6 cellular contexts compared by ENCODE assay signal in the genomic region with DNA sequence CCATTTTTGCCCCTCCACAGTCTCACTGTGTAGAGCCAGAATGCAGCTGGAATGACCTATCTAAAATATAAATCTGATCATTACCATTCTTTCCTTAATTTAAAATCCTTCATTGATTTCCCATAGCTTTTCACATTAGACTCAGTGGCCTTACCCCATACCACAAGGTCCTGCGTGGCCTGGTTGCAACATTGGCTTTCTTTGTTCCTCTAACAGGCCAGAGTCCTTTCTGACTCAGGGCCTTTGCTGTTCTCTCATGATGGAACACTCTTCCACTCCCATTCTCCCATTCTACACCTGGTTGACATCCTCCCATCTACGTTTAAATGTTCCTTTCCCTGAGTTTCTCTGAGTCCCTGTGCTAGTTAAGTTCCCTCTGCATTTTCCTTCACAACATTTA.
A peak's percentile ranks its signal among the peaks of the same experiment; 100 is the strongest.
DNase-seq lines count a peak whose midpoint lies in the region; ATAC-seq and TF ChIP-seq lines count a peak whose summit lies in the region.
"Not testable (repeated sequence)": the region's sequence is repeated elsewhere in the genome, so short reads cannot be mapped to it uniquely, and the experiment has no call there.

No MANE protein-coding gene starts in this region.

- H3K36me3 ChIP-seq in left lung; right lobe of liver; mucosa of descending colon (ENCODE audit: low read depth); upper lobe of right lung: not testable (repeated sequence)

- peak; percentile 82 for ATAC-seq in left lobe of liver
- ATAC-seq in left lung, result peak; percentile 52
- ATAC-seq in right lobe of liver, result peak; percentile 38 to 70 (median 56)
- ATAC-seq in mucosa of descending colon, result peak; percentile 32
- peak; percentile 49 for ATAC-seq in sciatic nerve
- ATAC-seq in upper lobe of right lung, result peak; percentile 78

- not testable (repeated sequence) for H3K4me1 ChIP-seq in left lung; right lobe of liver; mucosa of descending colon (ENCODE audit: low read depth); upper lobe of right lung

- intact Hi-C loops in left lung (cut with DNase I); right lobe of liver (cut with DNase I); mucosa of descending colon (cut with DNase I, micrococcal nuclease); sciatic nerve (cut with DNase I); upper lobe of right lung (cut with DNase I): not testable (repeated sequence)

- TF ChIP-seq POLR2A in right lobe of liver (IDR thresholded peaks at IDR 0.05), result not testable (repeated sequence)

- DNase-seq in left lobe of liver (ENCODE audit: low spot score); left lung; right lobe of liver; mucosa of descending colon; sciatic nerve (ENCODE audit: low spot score); upper lobe of right lung: not testable (repeated sequence)

- not testable (repeated sequence) for H3K27me3 ChIP-seq in left lung, right lobe of liver, upper lobe of right lung

- H3K9me3 ChIP-seq in left lung, right lobe of liver, mucosa of descending colon, upper lobe of right lung: not testable (repeated sequence)

- not testable (repeated sequence) for H3K27ac ChIP-seq in left lung, right lobe of liver, upper lobe of right lung

- H3K4me3 ChIP-seq in left lung, right lobe of liver, mucosa of descending colon, upper lobe of right lung: not testable (repeated sequence)

- no CpG with 5 or more reads among the region's 2 CpGs for WGBS in right lobe of liver (ENCODE audit: insufficient coverage, low coverage, low lambda C conversion rate, missing lambda C conversion rate)

- not testable (repeated sequence) for TF ChIP-seq CTCF in left lung (IDR thresholded peaks at IDR 0.05); right lobe of liver (IDR thresholded peaks at IDR 0.05); mucosa of descending colon (IDR thresholded peaks at IDR 0.05); upper lobe of right lung (IDR thresholded peaks at IDR 0.05)

Comparison
In these comparisons a context has a peak if more than half of its experiments do, and no peak if none do; other contexts are left out.
1. ATAC-seq: peak in every context shown above with its lines; median percentile 82 in left lobe of liver; 78 in upper lobe of right lung; 56 in right lobe of liver; 52 in left lung; 49 in sciatic nerve; 32 in mucosa of descending colon.